Comparison of ENCODE assay signal across 10 cellular contexts in the genomic region with DNA sequence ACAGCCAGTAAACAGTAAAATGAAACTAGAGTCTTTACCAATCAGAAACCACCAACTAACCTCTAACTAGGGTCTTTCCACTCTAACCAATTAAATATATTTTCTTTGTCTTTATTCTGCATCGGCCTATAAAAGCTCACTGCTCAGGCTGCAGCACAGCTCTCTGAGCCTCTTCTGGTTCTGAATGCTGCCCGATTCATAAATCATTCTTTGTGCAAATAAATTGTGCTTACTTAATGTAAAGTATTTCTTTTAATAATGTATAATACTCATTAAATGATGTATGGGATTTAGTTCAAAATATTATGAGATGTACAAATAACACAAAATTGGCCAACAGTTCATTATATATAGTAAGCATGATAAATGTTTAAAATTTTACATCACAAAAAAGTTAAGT.
"Had no signal": no experiment of that assay in that cellular context is flagged by ENCODE, and none has a peak within 500 bp of the region (broad histone marks: within the 10 kb centered on the region; RNA-seq: fewer than 3 reads in every experiment).

No MANE protein-coding gene starts in this region.

- H3K4me2 ChIP-seq: GM23338, KMS-11 had no signal

- H3K4me3 Mint-ChIP-seq: GM23338, IgD-negative memory B cell had no signal

- ATAC-seq: GM23338, HCT116 had no signal

- H3K9me3 Mint-ChIP-seq: GM23338, IgD-negative memory B cell had no signal

- H3K9ac ChIP-seq: KMS-11 had no signal

- H3K9me3 ChIP-seq: HAP-1 had no signal

- H3K4me3 ChIP-seq: GM23338, HAP-1 had no signal

- H3K27me3 Mint-ChIP-seq: IgD-negative memory B cell had no signal

- H2AFZ ChIP-seq: GM23338 had no signal

- DNase-seq: H7, Karpas-422, KBM-7 had no signal

- FAIRE-seq: H1 had no signal

- H3K27ac Mint-ChIP-seq: GM23338, IgD-negative memory B cell had no signal

- H3K27ac ChIP-seq: HL-60, KMS-11 had no signal
